9 cellular contexts compared by ENCODE assay signal in genomic region chr3:157438371-157438735, GRCh38. TPM values are rescaled to one million over a fixed set of nuclear protein-coding genes. Genes with fewer than 3 reads are reported as not detected.
DNase-seq lines count a peak whose midpoint lies in the region; ATAC-seq, FAIRE-seq and TF ChIP-seq lines count a peak whose summit lies in the region.
"Had no signal": no experiment of that assay in that cellular context is flagged by ENCODE, and none has a peak within 500 bp of the region (broad histone marks: within the 10 kb centered on the region; RNA-seq: fewer than 3 reads in every experiment).

No MANE protein-coding gene starts in this region.

- H4K20me1 ChIP-seq in H1 (replicated peaks in 1 of 2; ENCODE audit: control insufficient read depth in 1 of 2, insufficient read depth in 2 of 2, low read length in 2 of 2) (no peaks in the 10 kb centered on the region), neural progenitor cell (ENCODE audit: low read depth) (no peaks in the 10 kb centered on the region)

- peak overlapping the region; percentile 91 to 92 for H3K4me2 ChIP-seq in H1 (ENCODE audit: insufficient read depth in 1 of 2, low read depth in 2 of 2, low read length in 2 of 2)
- peak overlapping the region; percentile 91 for H3K4me2 ChIP-seq in neural progenitor cell

- H3K27me3 ChIP-seq in H1 (replicated peaks in 1 of 4; ENCODE audit: control insufficient read depth in 3 of 4, extremely low read depth in 1 of 4, insufficient read depth in 3 of 4, low read length in 3 of 4) (peaks cover 0 to 11% (median 6%) of the 10 kb centered on the region in 4 experiments; a peak in 4 of 7 replicates), neural progenitor cell (no peaks in the 10 kb centered on the region)

- H3K4me3 ChIP-seq in H1 (ENCODE audit: extremely low read depth in 1 of 4, insufficient read depth in 2 of 4, low read depth in 3 of 4, low read length in 4 of 4) (peak overlapping the region; percentile 60 to 86 (median 80)), neural progenitor cell (peak overlapping the region; percentile 61)

- no peak overlapping the region for H3K14ac ChIP-seq in H1 (ENCODE audit: insufficient read length)

- H3K36me3 Mint-ChIP-seq in neural progenitor cell: peaks cover 34% of the 10 kb centered on the region
- H3K36me3 Mint-ChIP-seq in activated T-helper 1 cell treated with anti-CD3 and anti-CD28 coated beads, Interleukin-12 subunit alpha, Interleukin-12 subunit beta, Interleukin-2, Interleukin-4 antibody, amounts not matched to agents 30 ng/mL and 10 ng/mL and 1 ng/mL, durations not matched to agents 14 hours and 24 hours and 36 hours (ENCODE audit: low read depth): no peaks in the 10 kb centered on the region
- H3K36me3 Mint-ChIP-seq in stimulated activated effector memory CD8-positive, alpha-beta T cell treated with anti-CD3 and anti-CD28 coated beads, Interleukin-12 subunit alpha, Interleukin-12 subunit beta, amount 100 ng/mL, for 72 hours: no peaks in the 10 kb centered on the region

- WGBS in H1 (ENCODE audit: extremely low coverage in 1 of 2, insufficient coverage in 1 of 2, insufficient read length in 1 of 2, insufficient replicate concordance in 2 of 2, low coverage in 1 of 2, low lambda C conversion rate in 2 of 2, missing lambda C conversion rate in 1 of 2), 2 experiments: 6% methylated on average over 10 of the region's 12 CpGs; no CpG with 5 or more reads in 1 of the 2 experiments

- no peak overlapping the region for H4K5ac ChIP-seq in H1 (ENCODE audit: insufficient read length, low read depth, low read length)

- H3K9ac ChIP-seq in H1 (replicated peaks in 1 of 4; ENCODE audit: extremely low read depth in 1 of 4, low read depth in 3 of 4, low read length in 3 of 4) (peak overlapping the region in 3 of 4 experiments; percentile 62 to 83 (median 76); a peak in 5 of 7 replicates), neural progenitor cell (no peak overlapping the region)

- peak overlapping the region; percentile 94 for H3K4me3 Mint-ChIP-seq in neural progenitor cell
- H3K4me3 Mint-ChIP-seq in activated T-helper 1 cell treated with anti-CD3 and anti-CD28 coated beads, Interleukin-12 subunit alpha, Interleukin-12 subunit beta, Interleukin-2, Interleukin-4 antibody, amounts not matched to agents 30 ng/mL and 10 ng/mL and 1 ng/mL, durations not matched to agents 14 hours and 24 hours and 36 hours: no peak overlapping the region
- H3K4me3 Mint-ChIP-seq in stimulated activated effector memory CD8-positive, alpha-beta T cell treated with anti-CD3 and anti-CD28 coated beads, Interleukin-12 subunit alpha, Interleukin-12 subunit beta, amount 100 ng/mL, for 72 hours: no peak overlapping the region

- TF ChIP-seq EP300 in H1 (IDR thresholded peaks at IDR 0.05; ENCODE audit: borderline replicate concordance in 1 of 2, low read depth in 2 of 2, low read length in 2 of 2): no peak

- peak overlapping the region; percentile 39; the same call in 1 of the 2 replicates for H4K8ac ChIP-seq in H1 (ENCODE audit: extremely low read depth, insufficient read depth, low read length)

- H2BK15ac ChIP-seq in H1 (ENCODE audit: low read length): no peak overlapping the region

- POLR2A ChIA-PET in H1 (lab: Charles Lee; ENCODE audit: partially characterized antibody): interaction anchor here (0.8 to 2.0 kb wide), 9 partner anchors 7 to 91 kb away, joined by 3 to 14 read pairs (median 4); partner anchors contain the start of gene VEPH1

- no peak for TF ChIP-seq RAD21 in H1 (IDR thresholded peaks at IDR 0.05 in 1 of 2, conservative IDR thresholded peaks at IDR 0.05 in 1 of 2; ENCODE audit: low read depth in 2 of 2, low read length in 2 of 2)

- ATAC-seq in stimulated activated effector memory CD8-positive, alpha-beta T cell treated with anti-CD3 and anti-CD28 coated beads, Interleukin-12 subunit alpha, Interleukin-12 subunit beta, amount 100 ng/mL, for 72 hours: no peak

- CTCF ChIA-PET in H1 (lab: Charles Lee; ENCODE audit: partially characterized antibody): interaction anchor here (0.6 to 1.8 kb wide), 10 partner anchors 17 to 236 kb away, joined by 3 to 6 read pairs (median 3); no protein-coding TSS in a partner anchor

- no peaks in the 10 kb centered on the region for H3K36me3 ChIP-seq in H1 (ENCODE audit: control insufficient read depth in 2 of 4, insufficient read depth in 4 of 4, low read length in 3 of 4)
- no peaks in the 10 kb centered on the region for H3K36me3 ChIP-seq in neural progenitor cell

- peak overlapping the region; percentile 93 for H3K27ac Mint-ChIP-seq in neural progenitor cell
- H3K27ac Mint-ChIP-seq in activated T-helper 1 cell treated with anti-CD3 and anti-CD28 coated beads, Interleukin-12 subunit alpha, Interleukin-12 subunit beta, Interleukin-2, Interleukin-4 antibody, amounts not matched to agents 30 ng/mL and 10 ng/mL and 1 ng/mL, durations not matched to agents 14 hours and 24 hours and 36 hours: no peak overlapping the region
- no peak overlapping the region for H3K27ac Mint-ChIP-seq in stimulated activated effector memory CD8-positive, alpha-beta T cell treated with anti-CD3 and anti-CD28 coated beads, Interleukin-12 subunit alpha, Interleukin-12 subunit beta, amount 100 ng/mL, for 72 hours

- TF ChIP-seq POLR2A in H1 (IDR thresholded peaks at IDR 0.05; ENCODE audit: control extremely low read depth in 1 of 2, low read depth in 2 of 2, low read length in 2 of 2): no peak

- H2AFZ ChIP-seq in H1 (ENCODE audit: low read length) (peak overlapping the region; percentile 78), neural progenitor cell (replicated peaks) (peak overlapping the region; percentile 82)

- intact Hi-C loops in activated T-helper 1 cell treated with anti-CD3 and anti-CD28 coated beads, Interleukin-12 subunit alpha, Interleukin-12 subunit beta, Interleukin-2, Interleukin-4 antibody, amounts not matched to agents 30 ng/mL and 10 ng/mL and 1 ng/mL, durations not matched to agents 14 hours and 24 hours and 36 hours (cut with micrococcal nuclease): loop anchor here (5.0 kb wide), 1 partner anchor 664 kb away; no protein-coding TSS in a partner anchor

- peaks cover 39% of the 10 kb centered on the region for H3K4me1 Mint-ChIP-seq in neural progenitor cell
- H3K4me1 Mint-ChIP-seq in activated T-helper 1 cell treated with anti-CD3 and anti-CD28 coated beads, Interleukin-12 subunit alpha, Interleukin-12 subunit beta, Interleukin-2, Interleukin-4 antibody, amounts not matched to agents 30 ng/mL and 10 ng/mL and 1 ng/mL, durations not matched to agents 14 hours and 24 hours and 36 hours (ENCODE audit: low read depth): peaks cover 8% of the 10 kb centered on the region
- H3K4me1 Mint-ChIP-seq in stimulated activated effector memory CD8-positive, alpha-beta T cell treated with anti-CD3 and anti-CD28 coated beads, Interleukin-12 subunit alpha, Interleukin-12 subunit beta, amount 100 ng/mL, for 72 hours: peaks cover 8% of the 10 kb centered on the region

- H2BK120ac ChIP-seq in H1 (replicated peaks; ENCODE audit: low read depth, low read length): no peak overlapping the region

- H2BK20ac ChIP-seq in H1 (ENCODE audit: low read length): no peak overlapping the region

- no peak overlapping the region for H3K4ac ChIP-seq in H1 (replicated peaks; ENCODE audit: insufficient read length, low read depth, low read length)

- no peak overlapping the region for H2BK5ac ChIP-seq in H1 (ENCODE audit: low read depth, low read length)

- H3K79me1 ChIP-seq in H1 (ENCODE audit: low read depth, low read length): no peaks in the 10 kb centered on the region

- H4K91ac ChIP-seq in H1 (replicated peaks; ENCODE audit: insufficient read length, low read length): no peak overlapping the region

- H3K23ac ChIP-seq in H1 (ENCODE audit: insufficient read length): no peak overlapping the region

- H3K4me1 ChIP-seq in H1 (replicated peaks in 1 of 4; ENCODE audit: control insufficient read depth in 3 of 4, insufficient read depth in 4 of 4, low read length in 3 of 4) (peaks cover 1 to 5% (median 4%) of the 10 kb centered on the region in 4 experiments; a peak in 4 of 7 replicates), neural progenitor cell (peaks cover 14% of the 10 kb centered on the region)

- no peaks in the 10 kb centered on the region for H3K9me3 ChIP-seq in H1 (ENCODE audit: insufficient read depth in 2 of 2, low read depth in 1 of 2, low read length in 1 of 2)
- peaks cover 3% of the 10 kb centered on the region for H3K9me3 ChIP-seq in neural progenitor cell (ENCODE audit: low read depth)

- no peak overlapping the region for H2BK12ac ChIP-seq in H1 (ENCODE audit: low read depth, low read length)

- H3K18ac ChIP-seq in H1 (ENCODE audit: extremely low read depth, low read length): no peak overlapping the region; the same call in 1 of the 2 replicates

- peak overlapping the region; percentile 47 for H3K56ac ChIP-seq in H1 (replicated peaks; ENCODE audit: insufficient read length, low read depth, low read length)

- peaks cover 24% of the 10 kb centered on the region for H3F3A ChIP-seq in neural progenitor cell (ENCODE audit: low read depth)

- DNase-seq in EH (ENCODE audit: low read depth): peak; percentile 12
- peak; percentile 27 to 59 for DNase-seq in NCI-H2081 (lab: John Stamatoyannopoulos, UW)
- DNase-seq in H1 (ENCODE audit: low read depth in 1 of 2, low spot score in 2 of 2): no peak
- peak; percentile 71 for DNase-seq in neural progenitor cell (ENCODE audit: low spot score)
- DNase-seq in T-helper 1 cell: no peak
- no peak for DNase-seq in NCI-H2196 (lab: John Stamatoyannopoulos, UW; ENCODE audit: unreplicated experiment)
- DNase-seq in activated T-helper 1 cell treated with anti-CD3 and anti-CD28 coated beads, Interleukin-12 subunit alpha, Interleukin-12 subunit beta, Interleukin-2, Interleukin-4 antibody, amounts not matched to agents 30 ng/mL and 10 ng/mL and 1 ng/mL, durations not matched to agents 14 hours and 24 hours and 36 hours (ENCODE audit: low spot score): no peak
- DNase-seq in stimulated activated effector memory CD8-positive, alpha-beta T cell treated with anti-CD3 and anti-CD28 coated beads, Interleukin-12 subunit alpha, Interleukin-12 subunit beta, amount 100 ng/mL, for 72 hours (ENCODE audit: low spot score in 2 of 2): no peak
- DNase-seq: stimulated activated naive CD4-positive, alpha-beta T cell treated with Interleukin-2 at 50 U/mL for 16 hours had no signal

- no peak for TF ChIP-seq CTCF in H1 (IDR thresholded peaks at IDR 0.05; ENCODE audit: control extremely low read depth in 1 of 3, insufficient read depth in 1 of 3, low read depth in 1 of 3, low read length in 3 of 3)
- TF ChIP-seq CTCF in neural progenitor cell (IDR thresholded peaks at IDR 0.05): no peak

- peaks cover 6% of the 10 kb centered on the region for H3K9me3 Mint-ChIP-seq in neural progenitor cell
- no peaks in the 10 kb centered on the region for H3K9me3 Mint-ChIP-seq in activated T-helper 1 cell treated with anti-CD3 and anti-CD28 coated beads, Interleukin-12 subunit alpha, Interleukin-12 subunit beta, Interleukin-2, Interleukin-4 antibody, amounts not matched to agents 30 ng/mL and 10 ng/mL and 1 ng/mL, durations not matched to agents 14 hours and 24 hours and 36 hours
- no peaks in the 10 kb centered on the region for H3K9me3 Mint-ChIP-seq in stimulated activated effector memory CD8-positive, alpha-beta T cell treated with anti-CD3 and anti-CD28 coated beads, Interleukin-12 subunit alpha, Interleukin-12 subunit beta, amount 100 ng/mL, for 72 hours

- no peak overlapping the region for H3K27ac ChIP-seq in H1 (ENCODE audit: low read depth, low read length)
- H3K27ac ChIP-seq in neural progenitor cell: peak overlapping the region; percentile 78

- H3K27me3 Mint-ChIP-seq in neural progenitor cell (ENCODE audit: insufficient read depth, low read depth): peaks cover 2% of the 10 kb centered on the region
- H3K27me3 Mint-ChIP-seq in activated T-helper 1 cell treated with anti-CD3 and anti-CD28 coated beads, Interleukin-12 subunit alpha, Interleukin-12 subunit beta, Interleukin-2, Interleukin-4 antibody, amounts not matched to agents 30 ng/mL and 10 ng/mL and 1 ng/mL, durations not matched to agents 14 hours and 24 hours and 36 hours (ENCODE audit: insufficient read depth): peaks cover 51% of the 10 kb centered on the region

- peaks cover 17% of the 10 kb centered on the region for H3K23me2 ChIP-seq in H1 (ENCODE audit: low read depth, low read length)

- no peak for FAIRE-seq in H1 (lab: Jason Lieb, UNC)

- no peak overlapping the region for H2AK5ac ChIP-seq in H1 (ENCODE audit: low read depth, low read length)

- no peaks in the 10 kb centered on the region for H3K79me2 ChIP-seq in H1 (ENCODE audit: control insufficient read depth in 1 of 2, insufficient read depth in 2 of 2, low read length in 2 of 2)
- no peaks in the 10 kb centered on the region for H3K79me2 ChIP-seq in neural progenitor cell (ENCODE audit: low read depth)

RNA-seq across cellular contexts. Expression of gene PTX3, which starts 1.7 kb away (rescaled TPM):
- 1.2 and 1.4 TPM in 2 replicates for total RNA-seq in H1 (2021; fragmentation: NEBNext Ultra II Directional; extraction: Animal tissue kit (Norgen Biotek cat#: 25700))
- 1.0 and 1.7 TPM in 2 replicates for polyA plus RNA-seq in H1 (2011; rRNA removed)
- polyA plus RNA-seq in H1 (2011; cell fraction: cytosol; rRNA removed): 1.5 TPM
- 1.3 TPM for polyA plus RNA-seq in H1 (2011; cell fraction: nucleus; rRNA removed)
- 2.2 to 3.4 TPM (median 2.7 TPM) in 4 replicates for polyA plus RNA-seq in H1 (2012, experiment 1 of 2)
- polyA plus RNA-seq in H1 (2012, experiment 2 of 2): 0.47 TPM
- 1.4 TPM for polyA plus RNA-seq in H1 (2013, experiment 1 of 2)
- polyA plus RNA-seq in H1 (2013, experiment 2 of 2): 1.4 TPM
- 0.57 and 2.3 TPM in 2 replicates for polyA minus RNA-seq in H1 (2011; rRNA and poly(A)+ RNA removed)
- 0.73 TPM for polyA minus RNA-seq in H1 (2011; cell fraction: cytosol; rRNA and poly(A)+ RNA removed)
- 2.2 TPM for polyA minus RNA-seq in H1 (2011; cell fraction: nucleus; rRNA and poly(A)+ RNA removed)
- total RNA-seq in neural progenitor cell (ENCODE audit: low replicate concordance): 9.0 and 9.1 TPM in 2 replicates
- total RNA-seq in activated T-helper 1 cell treated with anti-CD3 and anti-CD28 coated beads, Interleukin-12 subunit alpha, Interleukin-12 subunit beta, Interleukin-2, Interleukin-4 antibody, amounts not matched to agents 30 ng/mL and 10 ng/mL and 1 ng/mL, durations not matched to agents 14 hours and 24 hours and 36 hours: not detected in 2 replicates

Comparison
In these comparisons a context has a peak if more than half of its experiments do, and no peak if none do; other contexts are left out.
1. DNase-seq: peak in EH (single experiment), NCI-H2081 (2 of 2) and neural progenitor cell (single experiment); none in H1 (0 of 2), T-helper 1 cell (0 of 5), NCI-H2196 (single experiment), activated T-helper 1 cell treated with anti-CD3 and anti-CD28 coated beads, Interleukin-12 subunit alpha, Interleukin-12 subunit beta, Interleukin-2, Interleukin-4 antibody, amounts not matched to agents 30 ng/mL and 10 ng/mL and 1 ng/mL, durations not matched to agents 14 hours and 24 hours and 36 hours (single experiment) and stimulated activated effector memory CD8-positive, alpha-beta T cell treated with anti-CD3 and anti-CD28 coated beads, Interleukin-12 subunit alpha, Interleukin-12 subunit beta, amount 100 ng/mL, for 72 hours (0 of 2).